ENCODE assay signal across 16 cellular contexts in genomic region chr15:81013396-81013929, GRCh38. TPM values are rescaled to one million over a fixed set of nuclear protein-coding genes. Genes with fewer than 3 reads are reported as not detected.
DNase-seq lines count a peak whose midpoint lies in the region; ATAC-seq, FAIRE-seq and TF ChIP-seq lines count a peak whose summit lies in the region.
"Had no signal": no experiment of that assay in that cellular context is flagged by ENCODE, and none has a peak within 500 bp of the region (broad histone marks: within the 10 kb centered on the region; RNA-seq: fewer than 3 reads in every experiment).

No MANE protein-coding gene starts in this region.

- H3K9me3 ChIP-seq in liver (ENCODE audit: control insufficient read depth in 4 of 4, low read length in 3 of 4): no peaks in the 10 kb centered on the region
- H3K9me3 ChIP-seq in HepG2 (ENCODE audit: low read length): no peaks in the 10 kb centered on the region
- H3K9me3 ChIP-seq in upper lobe of right lung: no peaks in the 10 kb centered on the region
- H3K9me3 ChIP-seq in MM.1S (replicated peaks; ENCODE audit: insufficient read depth, low read length): no peaks in the 10 kb centered on the region
- H3K9me3 ChIP-seq: A549, Caco-2 had no signal

- H3K9ac ChIP-seq in liver (ENCODE audit: low read depth in 1 of 2, low read length in 2 of 2): no peak overlapping the region
- no peak overlapping the region for H3K9ac ChIP-seq in HepG2 (ENCODE audit: insufficient read depth, low read depth, low read length)
- no peak overlapping the region for H3K9ac ChIP-seq in MM.1S (ENCODE audit: low read length)

- H3K36me3 ChIP-seq in liver (ENCODE audit: control insufficient read depth in 4 of 4, insufficient read depth in 3 of 4, low read depth in 1 of 4, low read length in 3 of 4) (no peaks in the 10 kb centered on the region), HepG2 (replicated peaks in 1 of 2; ENCODE audit: control insufficient read depth in 1 of 2, insufficient read depth in 2 of 2, low read length in 2 of 2) (no peaks in the 10 kb centered on the region), upper lobe of right lung (no peaks in the 10 kb centered on the region), MM.1S (replicated peaks; ENCODE audit: insufficient read depth, low read length) (no peaks in the 10 kb centered on the region)

- 54% methylated on average over 4 of the region's 4 CpGs for WGBS in liver
- 49% methylated on average over 4 of the region's 4 CpGs for WGBS in HepG2 (ENCODE audit: low lambda C conversion rate)

- H3K4me2 ChIP-seq in HepG2 (ENCODE audit: low read depth, low read length) (no peak overlapping the region), MM.1S (ENCODE audit: low read depth, low read length) (no peak overlapping the region)
- H3K4me2 ChIP-seq: A549 had no signal

- no peaks in the 10 kb centered on the region for H3K9me3 Mint-ChIP-seq in activated T-helper 17 cell treated with anti-CD3 and anti-CD28 coated beads, Interleukin-2, amount 50 U/mL, for 72 hours
- H3K9me3 Mint-ChIP-seq in glutamatergic neuron (ENCODE audit: unreplicated experiment): peaks cover 2% of the 10 kb centered on the region
- no peaks in the 10 kb centered on the region for H3K9me3 Mint-ChIP-seq in activated CD4-positive, alpha-beta T cell treated with anti-CD3 and anti-CD28 coated beads, Interleukin-2, amount 10 ng/mL, durations not matched to agents 7 days and 5 days
- H3K9me3 Mint-ChIP-seq: CD14-positive monocyte; CD8-positive, alpha-beta memory T cell; HFFc6 had no signal

- in situ Hi-C loops in HepG2 (cut with HindIII; ENCODE audit: extremely low pct_ligation_motif_present, low pct_unique_long_range_greater_than_20kb): no loop called here

- no peak for TF ChIP-seq EP300 in HepG2 (IDR thresholded peaks at IDR 0.05; ENCODE audit: low read depth in 2 of 2, low read length in 2 of 2)
- TF ChIP-seq EP300 in HepG2 (CRISPR knock-in tag; IDR thresholded peaks at IDR 0.05; ENCODE audit: borderline replicate concordance): no peak

- no peak for FAIRE-seq in HepG2 (lab: Jason Lieb, UNC)
- FAIRE-seq: A549 had no signal

- no peak for TF ChIP-seq POLR2A in HepG2 (IDR thresholded peaks at IDR 0.05; ENCODE audit: insufficient read depth in 1 of 2, low read depth in 2 of 2, low read length in 2 of 2)

- H3K4me3 ChIP-seq in liver (ENCODE audit: low read depth in 1 of 3, low read length in 3 of 3): no peak overlapping the region
- H3K4me3 ChIP-seq in HepG2 (replicated peaks in 1 of 3; ENCODE audit: insufficient read depth in 1 of 3, low read depth in 2 of 3, low read length in 3 of 3): no peak overlapping the region
- no peak overlapping the region for H3K4me3 ChIP-seq in upper lobe of right lung
- no peak overlapping the region for H3K4me3 ChIP-seq in MM.1S (ENCODE audit: low read length)
- H3K4me3 ChIP-seq: A549 had no signal

- H3K27ac ChIP-seq in liver (ENCODE audit: low read depth in 1 of 2, low read length in 2 of 2): peak overlapping the region in 1 of 2 donors; percentile 38
- no peak overlapping the region for H3K27ac ChIP-seq in HepG2 (ENCODE audit: extremely low read length, insufficient read depth, low read length)
- H3K27ac ChIP-seq in upper lobe of right lung: no peak overlapping the region
- H3K27ac ChIP-seq in MM.1S (ENCODE audit: low read length): no peak overlapping the region
- H3K27ac ChIP-seq: A549, HL-60 had no signal

- H4K20me1 ChIP-seq in HepG2 (ENCODE audit: insufficient read depth, low read length) (no peaks in the 10 kb centered on the region), MM.1S (ENCODE audit: insufficient read depth, low read length) (no peaks in the 10 kb centered on the region)

- TF ChIP-seq RAD21 in liver (IDR thresholded peaks at IDR 0.05): no peak
- no peak for TF ChIP-seq RAD21 in HepG2 (CRISPR knock-in tag; IDR thresholded peaks at IDR 0.05)

- H3K4me1 ChIP-seq in liver (ENCODE audit: control insufficient read depth in 4 of 4, insufficient read depth in 4 of 4, low read length in 3 of 4) (peaks cover 6 to 24% (median 21%) of the 10 kb centered on the region in 4 donors), HepG2 (ENCODE audit: insufficient read depth, low read length) (no peaks in the 10 kb centered on the region), upper lobe of right lung (peaks cover 14% of the 10 kb centered on the region), MM.1S (ENCODE audit: low read length) (0 out of 2 replicates have a peak, but pooled peaks cover 7% of the 10 kb centered on the region)
- H3K4me1 ChIP-seq: A549 had no signal

- CTCF ChIA-PET in HepG2 (lab: Yijun Ruan, JAX; ENCODE audit: low intra/inter-chr PET ratio, low total read pairs): no interaction called here
- CTCF ChIA-PET in activated CD4-positive, alpha-beta T cell treated with anti-CD3 and anti-CD28 coated beads, Interleukin-2, amount 10 ng/mL, durations not matched to agents 7 days and 5 days (lab: Charles Lee): interaction anchor here (0.6 kb wide), 1 partner anchor 1157 kb away, joined by 3 read pairs; no protein-coding TSS in a partner anchor

- POLR2A ChIA-PET in HepG2 (lab: Yijun Ruan, JAX): no interaction called here
- POLR2A ChIA-PET in activated CD4-positive, alpha-beta T cell treated with anti-CD3 and anti-CD28 coated beads, Interleukin-2, amount 10 ng/mL, durations not matched to agents 7 days and 5 days (lab: Charles Lee): no interaction called here

- H3K36me3 Mint-ChIP-seq in activated T-helper 17 cell treated with anti-CD3 and anti-CD28 coated beads, Interleukin-2, amount 50 U/mL, for 72 hours (ENCODE audit: low read depth): no peaks in the 10 kb centered on the region
- no peaks in the 10 kb centered on the region for H3K36me3 Mint-ChIP-seq in glutamatergic neuron (ENCODE audit: unreplicated experiment)
- H3K36me3 Mint-ChIP-seq in activated CD4-positive, alpha-beta T cell treated with anti-CD3 and anti-CD28 coated beads, Interleukin-2, amount 10 ng/mL, durations not matched to agents 7 days and 5 days (ENCODE audit: low read depth): peaks cover 6% of the 10 kb centered on the region

- BruUV-seq in HepG2 (replicated peaks; lab: Mats Ljungman, UMichigan): no TSS peak

- no peaks in the 10 kb centered on the region for H3F3A ChIP-seq in MM.1S (ENCODE audit: insufficient read depth, low read length)

- ATAC-seq in HepG2: no peak
- no peak for ATAC-seq in activated T-helper 17 cell treated with anti-CD3 and anti-CD28 coated beads, Interleukin-2, amount 50 U/mL, for 72 hours (replicated peaks)
- ATAC-seq in upper lobe of right lung: peak; percentile 68
- ATAC-seq: A549 had no signal

- H3K4me1 Mint-ChIP-seq in activated T-helper 17 cell treated with anti-CD3 and anti-CD28 coated beads, Interleukin-2, amount 50 U/mL, for 72 hours: peaks cover 8% of the 10 kb centered on the region
- H3K4me1 Mint-ChIP-seq in glutamatergic neuron (ENCODE audit: low read depth, unreplicated experiment): peaks cover 4% of the 10 kb centered on the region
- H3K4me1 Mint-ChIP-seq in activated CD4-positive, alpha-beta T cell treated with anti-CD3 and anti-CD28 coated beads, Interleukin-2, amount 10 ng/mL, durations not matched to agents 7 days and 5 days: peaks cover 13% of the 10 kb centered on the region

- H3K79me2 ChIP-seq in HepG2 (ENCODE audit: insufficient read depth, low read length): no peaks in the 10 kb centered on the region
- H3K79me2 ChIP-seq in MM.1S (ENCODE audit: low read length): peaks cover 4% of the 10 kb centered on the region

- no peak overlapping the region for H3K4me3 Mint-ChIP-seq in activated T-helper 17 cell treated with anti-CD3 and anti-CD28 coated beads, Interleukin-2, amount 50 U/mL, for 72 hours
- peak overlapping the region; percentile 39 for H3K4me3 Mint-ChIP-seq in glutamatergic neuron (ENCODE audit: unreplicated experiment)
- no peak overlapping the region for H3K4me3 Mint-ChIP-seq in activated CD4-positive, alpha-beta T cell treated with anti-CD3 and anti-CD28 coated beads, Interleukin-2, amount 10 ng/mL, durations not matched to agents 7 days and 5 days
- H3K4me3 Mint-ChIP-seq: CD14-positive monocyte; CD8-positive, alpha-beta memory T cell; HFFc6 had no signal

- no peak for DNase-seq in HepG2 (ENCODE audit: low spot score)
- DNase-seq in glutamatergic neuron: no peak
- DNase-seq in upper lobe of right lung: no peak
- DNase-seq in activated CD4-positive, alpha-beta T cell treated with anti-CD3 and anti-CD28 coated beads, Interleukin-2, amount 10 ng/mL, durations not matched to agents 7 days and 5 days: no peak
- no peak for DNase-seq in activated CD4-positive, alpha-beta T cell treated with anti-CD3 and anti-CD28 coated beads for 1 hour
- DNase-seq in MM.1S: no peak
- DNase-seq: Caco-2; CD8-positive, alpha-beta memory T cell; DMS53; HCEC 1CT; HFFc6 had no signal

- no peaks in the 10 kb centered on the region for H3K27me3 Mint-ChIP-seq in activated T-helper 17 cell treated with anti-CD3 and anti-CD28 coated beads, Interleukin-2, amount 50 U/mL, for 72 hours
- H3K27me3 Mint-ChIP-seq in glutamatergic neuron (ENCODE audit: unreplicated experiment): no peaks in the 10 kb centered on the region
- H3K27me3 Mint-ChIP-seq in activated CD4-positive, alpha-beta T cell treated with anti-CD3 and anti-CD28 coated beads, Interleukin-2, amount 10 ng/mL, durations not matched to agents 7 days and 5 days: no peaks in the 10 kb centered on the region
- H3K27me3 Mint-ChIP-seq: CD8-positive, alpha-beta memory T cell had no signal

- H3K27ac Mint-ChIP-seq in activated T-helper 17 cell treated with anti-CD3 and anti-CD28 coated beads, Interleukin-2, amount 50 U/mL, for 72 hours: peak overlapping the region; percentile 33
- H3K27ac Mint-ChIP-seq in glutamatergic neuron (ENCODE audit: unreplicated experiment): no peak overlapping the region
- no peak overlapping the region for H3K27ac Mint-ChIP-seq in activated CD4-positive, alpha-beta T cell treated with anti-CD3 and anti-CD28 coated beads, Interleukin-2, amount 10 ng/mL, durations not matched to agents 7 days and 5 days
- H3K27ac Mint-ChIP-seq: HFFc6 had no signal

- intact Hi-C loops in HepG2 (cut with micrococcal nuclease; ENCODE audit: unreplicated experiment): no loop called here
- intact Hi-C loops in upper lobe of right lung (cut with DNase I): no loop called here

- H3K9me2 ChIP-seq in MM.1S (replicated peaks; ENCODE audit: insufficient read depth, low read length): no peaks in the 10 kb centered on the region

- H3K27me3 ChIP-seq in liver (ENCODE audit: control insufficient read depth in 4 of 4, insufficient read depth in 4 of 4, low read length in 3 of 4) (no peaks in the 10 kb centered on the region), HepG2 (ENCODE audit: control insufficient read depth in 1 of 2, insufficient read depth in 2 of 2, low read length in 2 of 2) (peaks cover 3 to 5% of the 10 kb centered on the region in 2 experiments; a peak in 2 of 5 replicates), upper lobe of right lung (no peaks in the 10 kb centered on the region), MM.1S (replicated peaks; ENCODE audit: insufficient read depth, low read length) (no peaks in the 10 kb centered on the region)

- H2AFZ ChIP-seq in HepG2 (ENCODE audit: low read length) (no peak overlapping the region), MM.1S (ENCODE audit: low read length) (no peak overlapping the region)

- TF ChIP-seq CTCF in liver (IDR thresholded peaks at IDR 0.05; ENCODE audit: low read depth, low read length, missing input control) (no peak), HepG2 (CRISPR knock-in tag; IDR thresholded peaks at IDR 0.05) (no peak), glutamatergic neuron (IDR thresholded peaks at IDR 0.05; ENCODE audit: partially characterized antibody, unreplicated experiment) (no peak), upper lobe of right lung (IDR thresholded peaks at IDR 0.05) (no peak), MM.1S (IDR thresholded peaks at IDR 0.05; ENCODE audit: low read length) (no peak)

RNA-seq across cellular contexts. Expression of gene TLNRD1, which starts 12.7 kb away (rescaled TPM):
- total RNA-seq in liver: 1 to 10 TPM; 3.5 to 5.8 TPM
- polyA plus RNA-seq in liver: 1 to 10 TPM; 1.1 to 3.0 TPM
- 4.6 and 5.3 TPM in 2 replicates for total RNA-seq in HepG2 (2016; rRNA removed; fragmentation: Illumina TruSeq; extraction: Trizol)
- total RNA-seq in HepG2 (2016; cell fraction: cytosol; rRNA removed; fragmentation: Illumina TruSeq; extraction: Trizol; ENCODE audit: low read depth): 0.81 and 0.88 TPM in 2 replicates
- total RNA-seq in HepG2 (2016; cell fraction: insoluble cytoplasmic fraction; rRNA removed; fragmentation: Illumina TruSeq; extraction: Trizol): 3.8 and 5.0 TPM in 2 replicates
- 2.9 and 3.4 TPM in 2 replicates for total RNA-seq in HepG2 (2016; cell fraction: membrane; rRNA removed; fragmentation: Illumina TruSeq; extraction: Trizol)
- 4.2 and 4.3 TPM in 2 replicates for total RNA-seq in HepG2 (2016; cell fraction: nucleus; rRNA removed; fragmentation: Illumina TruSeq; extraction: Trizol)
- 3.4 and 4.7 TPM in 2 replicates for polyA plus RNA-seq in HepG2 (2011; rRNA removed)
- polyA plus RNA-seq in HepG2 (2011; cell fraction: cytosol; rRNA removed): 3.7 and 6.6 TPM in 2 replicates
- polyA plus RNA-seq in HepG2 (2011; cell fraction: nucleus; rRNA removed): 4.0 and 4.6 TPM in 2 replicates
- polyA plus RNA-seq in HepG2 (2012): 3.5 and 4.5 TPM in 2 replicates
- 0.63 and 0.80 TPM in 2 replicates for polyA plus RNA-seq in HepG2 (2016; cell fraction: cytosol; fragmentation: Illumina TruSeq; extraction: Trizol; ENCODE audit: low read depth)
- polyA plus RNA-seq in HepG2 (2016; cell fraction: insoluble cytoplasmic fraction; fragmentation: Illumina TruSeq; extraction: Trizol; ENCODE audit: low read depth): 6.0 and 6.7 TPM in 2 replicates
- 3.0 and 3.5 TPM in 2 replicates for polyA plus RNA-seq in HepG2 (2016; cell fraction: membrane; fragmentation: Illumina TruSeq; extraction: Trizol; ENCODE audit: low read depth)
- polyA plus RNA-seq in HepG2 (2016; cell fraction: nucleus; fragmentation: Illumina TruSeq; extraction: Trizol; ENCODE audit: insufficient read depth, low read depth): 5.2 and 5.5 TPM in 2 replicates
- polyA minus RNA-seq in HepG2 (2011; rRNA and poly(A)+ RNA removed; ENCODE audit: low replicate concordance): 8.0 and 12.3 TPM in 2 replicates
- polyA minus RNA-seq in HepG2 (2011; cell fraction: cytosol; rRNA and poly(A)+ RNA removed): 6.8 and 6.9 TPM in 2 replicates
- polyA minus RNA-seq in HepG2 (2011; cell fraction: nucleus; rRNA and poly(A)+ RNA removed): 6.1 and 7.1 TPM in 2 replicates
- total RNA-seq in activated T-helper 17 cell treated with anti-CD3 and anti-CD28 coated beads, Interleukin-2, amount 50 U/mL, for 72 hours: 10 to 100 TPM; 19.1 to 39.3 TPM
- 35.5 TPM for total RNA-seq in glutamatergic neuron (ENCODE audit: unreplicated experiment)
- 27.8 TPM for total RNA-seq in upper lobe of right lung
- total RNA-seq in activated CD4-positive, alpha-beta T cell treated with anti-CD3 and anti-CD28 coated beads, Interleukin-2, amount 10 ng/mL, durations not matched to agents 7 days and 5 days: 10 to 100 TPM; 28.6 to 34.2 TPM

RNA-seq across cellular contexts. Expression of gene MESD, which starts 23.8 kb away (rescaled TPM):
- total RNA-seq in liver (10 to 100 TPM; 15.3 to 16.4 TPM), HepG2 (2016; rRNA removed; fragmentation: Illumina TruSeq; extraction: Trizol) (24.9 and 46.2 TPM in 2 replicates), glutamatergic neuron (ENCODE audit: unreplicated experiment) (21.9 TPM), upper lobe of right lung (26.7 TPM)
- polyA plus RNA-seq in liver (10 to 100 TPM; 17.7 to 24.0 TPM), HepG2 (2011; rRNA removed) (15.6 and 18.0 TPM in 2 replicates)
- total RNA-seq in HepG2 (2016; cell fraction: cytosol; rRNA removed; fragmentation: Illumina TruSeq; extraction: Trizol; ENCODE audit: low read depth): 6.0 and 7.2 TPM in 2 replicates
- 24.0 and 45.8 TPM in 2 replicates for total RNA-seq in HepG2 (2016; cell fraction: insoluble cytoplasmic fraction; rRNA removed; fragmentation: Illumina TruSeq; extraction: Trizol)
- 11.5 and 12.8 TPM in 2 replicates for total RNA-seq in HepG2 (2016; cell fraction: membrane; rRNA removed; fragmentation: Illumina TruSeq; extraction: Trizol)
- 41.1 and 48.6 TPM in 2 replicates for total RNA-seq in HepG2 (2016; cell fraction: nucleus; rRNA removed; fragmentation: Illumina TruSeq; extraction: Trizol)
- 13.8 and 19.5 TPM in 2 replicates for polyA plus RNA-seq in HepG2 (2011; cell fraction: cytosol; rRNA removed)
- 8.5 and 10.8 TPM in 2 replicates for polyA plus RNA-seq in HepG2 (2011; cell fraction: nucleus; rRNA removed)
- polyA plus RNA-seq in HepG2 (2012): 29.6 and 30.4 TPM in 2 replicates
- 4.9 and 5.0 TPM in 2 replicates for polyA plus RNA-seq in HepG2 (2016; cell fraction: cytosol; fragmentation: Illumina TruSeq; extraction: Trizol; ENCODE audit: low read depth)
- 28.6 and 28.9 TPM in 2 replicates for polyA plus RNA-seq in HepG2 (2016; cell fraction: insoluble cytoplasmic fraction; fragmentation: Illumina TruSeq; extraction: Trizol; ENCODE audit: low read depth)
- 9.0 and 9.2 TPM in 2 replicates for polyA plus RNA-seq in HepG2 (2016; cell fraction: membrane; fragmentation: Illumina TruSeq; extraction: Trizol; ENCODE audit: low read depth)
- 72.4 and 79.7 TPM in 2 replicates for polyA plus RNA-seq in HepG2 (2016; cell fraction: nucleus; fragmentation: Illumina TruSeq; extraction: Trizol; ENCODE audit: insufficient read depth, low read depth)
- 9.9 and 11.1 TPM in 2 replicates for polyA minus RNA-seq in HepG2 (2011; rRNA and poly(A)+ RNA removed; ENCODE audit: low replicate concordance)
- polyA minus RNA-seq in HepG2 (2011; cell fraction: cytosol; rRNA and poly(A)+ RNA removed): 14.4 and 18.5 TPM in 2 replicates
- 20.6 and 20.8 TPM in 2 replicates for polyA minus RNA-seq in HepG2 (2011; cell fraction: nucleus; rRNA and poly(A)+ RNA removed)
- total RNA-seq in activated T-helper 17 cell treated with anti-CD3 and anti-CD28 coated beads, Interleukin-2, amount 50 U/mL, for 72 hours: 10 to 100 TPM; 22.0 to 28.4 TPM
- 10 to 100 TPM; 34.0 to 34.3 TPM for total RNA-seq in activated CD4-positive, alpha-beta T cell treated with anti-CD3 and anti-CD28 coated beads, Interleukin-2, amount 10 ng/mL, durations not matched to agents 7 days and 5 days
